In the genomic region with DNA sequence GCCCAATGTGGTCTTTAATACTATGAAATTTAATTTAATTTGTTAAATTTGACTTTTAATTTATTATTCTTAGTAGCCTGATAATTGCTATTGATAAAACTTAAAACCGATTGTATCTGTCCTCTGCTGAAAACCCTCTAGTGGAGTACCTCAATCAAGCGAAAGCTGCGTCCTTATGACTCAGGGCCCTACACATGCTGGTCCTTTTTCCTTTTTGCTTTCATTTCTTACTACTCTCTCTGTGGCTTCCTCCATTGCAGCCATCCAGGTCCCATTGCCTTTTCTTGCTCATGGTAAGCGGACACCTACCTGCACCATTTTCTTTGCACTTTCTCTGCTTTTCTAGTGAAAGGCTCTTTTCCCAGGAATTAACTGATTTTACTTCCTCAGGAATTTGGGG, we compare ENCODE assay signal across 23 cellular contexts.
DNase-seq lines count a peak whose midpoint lies in the region; ATAC-seq and TF ChIP-seq lines count a peak whose summit lies in the region.
"Had no signal": no experiment of that assay in that cellular context is flagged by ENCODE, and none has a peak within 500 bp of the region (broad histone marks: within the 10 kb centered on the region; RNA-seq: fewer than 3 reads in every experiment).

No MANE protein-coding gene starts in this region.

- H3K4me2 ChIP-seq in neuronal stem cell (ENCODE audit: insufficient read depth, low read length, poor library complexity, severe bottlenecking), result no peak overlapping the region
- H3K4me2 ChIP-seq: BLaER1 had no signal

- H3K14ac ChIP-seq in neuronal stem cell (ENCODE audit: low read length), result no peak overlapping the region

- peak overlapping the region; percentile 25 for H2AFZ ChIP-seq in neuronal stem cell (ENCODE audit: low read length)

- no peak for ATAC-seq in GM21526 (IDR thresholded peaks at IDR 0.05; ENCODE audit: low FRiP score, unreplicated experiment)
- ATAC-seq in GM21423 (IDR thresholded peaks at IDR 0.05; ENCODE audit: unreplicated experiment), result no peak
- ATAC-seq: CD8-positive, alpha-beta T cell; GM12878; HCT116 had no signal

- H3K27ac ChIP-seq in HEK293 (ENCODE audit: extremely low read depth, low read depth, low read length), result no peak overlapping the region
- no peak overlapping the region for H3K27ac ChIP-seq in neuronal stem cell (replicated peaks; ENCODE audit: low read length)
- H3K27ac ChIP-seq: 22Rv1, BLaER1, C4-2B had no signal

- no CpG with 5 or more reads among the region's 4 CpGs for WGBS in neuronal stem cell (ENCODE audit: extremely low coverage in 2 of 2, insufficient read length in 2 of 2, insufficient replicate concordance in 1 of 2), 2 donors

- H2BK120ac ChIP-seq in neuronal stem cell (ENCODE audit: low read depth, low read length), result no peak overlapping the region

- H2BK15ac ChIP-seq in neuronal stem cell (ENCODE audit: low read length), result no peak overlapping the region

- H3K4me1 ChIP-seq in HEK293 (ENCODE audit: control insufficient read depth, insufficient read depth, low read length) (no peaks in the 10 kb centered on the region), neuronal stem cell (ENCODE audit: control insufficient read depth in 2 of 2, insufficient read depth in 1 of 2, low read depth in 1 of 2, low read length in 2 of 2) (peaks cover 0 to 8% of the 10 kb centered on the region in 2 donors)
- H3K4me1 ChIP-seq: BLaER1, Caco-2 had no signal

- H3K4me3 ChIP-seq in HEK293 (ENCODE audit: low read depth, low read length) (no peak overlapping the region), neuronal stem cell (ENCODE audit: low read length in 2 of 2) (no peak overlapping the region)
- H3K4me3 ChIP-seq: BLaER1, GM12878 had no signal

- no peak overlapping the region for H4K8ac ChIP-seq in neuronal stem cell (ENCODE audit: low read depth, low read length)

- H3K4ac ChIP-seq in neuronal stem cell (ENCODE audit: low read length), result no peak overlapping the region

- DNase-seq in Daoy (ENCODE audit: low read depth) (peak; percentile 72), RPMI7951 (ENCODE audit: low read depth) (peak; percentile 21), neuronal stem cell (ENCODE audit: low spot score) (no peak), MV-4-11 (lab: John Stamatoyannopoulos, UW) (no peak)
- DNase-seq in effector CD4-positive, alpha-beta T cell, result no peak
- DNase-seq: Caco-2; CD4-positive, CD25-positive, alpha-beta regulatory T cell; CD8-positive, alpha-beta T cell; DMS153; DND-41; EL; GDM1; GOT3; H7; HFFc6 had no signal

- no peak overlapping the region for H2BK12ac ChIP-seq in neuronal stem cell (ENCODE audit: low read length)

- H3K18ac ChIP-seq in neuronal stem cell (ENCODE audit: low read length), result no peak overlapping the region

- H2BK5ac ChIP-seq in neuronal stem cell (ENCODE audit: low read length), result no peak overlapping the region

- H3K36me3 ChIP-seq in HEK293 (ENCODE audit: control insufficient read depth in 2 of 2, insufficient read depth in 1 of 2, low read length in 2 of 2), result no peaks in the 10 kb centered on the region
- H3K36me3 ChIP-seq in neuronal stem cell (replicated peaks in 1 of 2; ENCODE audit: control insufficient read depth in 2 of 2, insufficient read depth in 2 of 2, low read length in 2 of 2), result no peaks in the 10 kb centered on the region
- H3K36me3 ChIP-seq: BLaER1 had no signal

- no peak overlapping the region for H3K9ac ChIP-seq in neuronal stem cell (ENCODE audit: low read depth, low read length, poor library complexity)
- H3K9ac ChIP-seq: BLaER1 had no signal

- H2AK5ac ChIP-seq in neuronal stem cell (ENCODE audit: low read depth, low read length), result no peak overlapping the region

- POLR2A ChIA-PET in HEK293 (lab: Yijun Ruan, JAX), result no interaction called here

- CTCF ChIA-PET in HEK293 (lab: Yijun Ruan, JAX), result no interaction called here

- no peaks in the 10 kb centered on the region for H3K79me1 ChIP-seq in neuronal stem cell (ENCODE audit: low read depth, low read length)

- no peak overlapping the region for H3K23ac ChIP-seq in neuronal stem cell (ENCODE audit: low read depth, low read length, poor library complexity)

- no peaks in the 10 kb centered on the region for H3K9me3 ChIP-seq in HEK293 (ENCODE audit: control insufficient read depth, insufficient read depth, low read depth, low read length)
- H3K9me3 ChIP-seq in neuronal stem cell (replicated peaks in 1 of 2; ENCODE audit: control insufficient read depth in 2 of 2, insufficient read depth in 1 of 2, low read depth in 1 of 2, low read length in 2 of 2), result no peaks in the 10 kb centered on the region
- H3K9me3 ChIP-seq: BLaER1, Caco-2 had no signal

- TF ChIP-seq CTCF in HEK293 (tag by site-specific recombination; IDR thresholded peaks at IDR 0.05), result no peak

- no peaks in the 10 kb centered on the region for H3K27me3 ChIP-seq in neuronal stem cell (ENCODE audit: control insufficient read depth in 3 of 3, insufficient read depth in 3 of 3, low read depth in 1 of 3, low read length in 3 of 3)
- H3K27me3 ChIP-seq: BLaER1 had no signal

- no peak overlapping the region for H4K91ac ChIP-seq in neuronal stem cell (ENCODE audit: low read depth, low read length, poor library complexity)

TF ChIP-seq in HEK293, 187 proteins besides CTCF, POLR2A, EP300 and RAD21:
- TF ChIP-seq ZNF664 (tag by site-specific recombination; IDR thresholded peaks at IDR 0.05) (no peak), YY1 (tag by site-specific recombination; IDR thresholded peaks at IDR 0.05) (no peak), ZBTB17 (tag by site-specific recombination; IDR thresholded peaks at IDR 0.05) (no peak), ZNF530 (tag by site-specific recombination; IDR thresholded peaks at IDR 0.05; ENCODE audit: low read depth) (no peak), ZNF560 (tag by site-specific recombination; IDR thresholded peaks at IDR 0.05; ENCODE audit: borderline replicate concordance) (no peak), TRIM28 (IDR thresholded peaks at IDR 0.05; ENCODE audit: borderline replicate concordance, low read length) (no peak), PRDM1 (tag by site-specific recombination; IDR thresholded peaks at IDR 0.05) (peak; percentile 55)

Comparison
In these comparisons a context has a peak if more than half of its experiments do, and no peak if none do; other contexts are left out.
1. DNase-seq: peak in Daoy (single experiment) and RPMI7951 (single experiment); none in neuronal stem cell (single experiment), effector CD4-positive, alpha-beta T cell (single experiment) and MV-4-11 (single experiment).